ENCODE assay signal across 8 cellular contexts in the genomic region with DNA sequence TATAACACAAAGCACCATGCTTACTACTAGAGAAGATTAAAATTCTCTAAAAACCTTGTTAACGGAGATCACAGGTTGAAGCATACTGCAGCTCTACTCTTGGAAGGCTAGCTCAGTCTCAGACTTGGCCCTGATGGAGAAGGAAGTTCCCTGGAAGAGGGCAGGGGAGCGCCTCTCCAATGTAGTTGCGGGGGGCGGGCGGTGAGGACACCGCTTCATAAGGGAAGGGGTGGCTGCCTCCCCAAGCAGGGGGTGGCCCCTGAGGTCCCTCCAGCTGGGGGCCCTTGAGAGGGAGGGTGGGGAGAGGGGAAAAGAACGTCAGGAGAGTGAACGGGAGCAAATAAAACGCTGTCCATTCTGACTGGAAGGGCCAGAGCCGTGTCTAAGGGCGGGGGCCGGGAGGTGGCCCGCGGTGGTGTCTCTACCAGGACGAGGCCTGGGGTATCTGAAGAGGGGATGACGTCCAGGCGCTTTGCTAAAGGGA. TPM values are rescaled to one million over a fixed set of nuclear protein-coding genes. Genes with fewer than 3 reads are reported as not detected.
DNase-seq lines count a peak whose midpoint lies in the region; ATAC-seq and TF ChIP-seq lines count a peak whose summit lies in the region.

No MANE protein-coding gene starts in this region.

- H3F3A ChIP-seq in neural cell (ENCODE audit: insufficient read depth, low read length, poor library complexity, severe bottlenecking), result peaks cover 3% of the 10 kb centered on the region

- peak overlapping the region; percentile 96 to 100 (median 99) for H3K27ac ChIP-seq in BLaER1 treated with 17β-estradiol and CSF1 and Interleukin-3, amounts not matched to agents 10 nM and 100 nM
- H3K27ac ChIP-seq in SJCRH30 (peak overlapping the region; percentile 95), neural cell (ENCODE audit: low read length) (peak overlapping the region; percentile 96)

- no peaks in the 10 kb centered on the region for H3K9me2 ChIP-seq in neural cell (ENCODE audit: insufficient read depth, low read length)

- H4K20me1 ChIP-seq in BLaER1 treated with 17β-estradiol and CSF1 and Interleukin-3, amounts not matched to agents 10 nM and 100 nM, result peaks cover 18 to 36% (median 35%) of the 10 kb centered on the region in 11 experiments; a peak in 19 of 22 replicates
- H4K20me1 ChIP-seq in neural cell (ENCODE audit: insufficient read depth), result no peaks in the 10 kb centered on the region

- ATAC-seq in GM18873 (IDR thresholded peaks at IDR 0.05; ENCODE audit: low FRiP score, unreplicated experiment) (peak; percentile 3), HG03521 (IDR thresholded peaks at IDR 0.05; ENCODE audit: unreplicated experiment) (peak; percentile 14), GM21825 (IDR thresholded peaks at IDR 0.05; ENCODE audit: unreplicated experiment) (no peak)

- H3K9ac ChIP-seq in BLaER1 treated with 17β-estradiol and CSF1 and Interleukin-3, amounts not matched to agents 10 nM and 100 nM, result peak overlapping the region; percentile 96 to 100 (median 99)
- peak overlapping the region; percentile 97 for H3K9ac ChIP-seq in neural cell (ENCODE audit: low read length)

- TF ChIP-seq CTCF in fibroblast of mammary gland (conservative IDR thresholded peaks at IDR 0.05; ENCODE audit: control insufficient read depth, insufficient read depth, low read depth, low read length), result no peak
- no peak for TF ChIP-seq CTCF in neural cell (IDR thresholded peaks at IDR 0.05; ENCODE audit: poor library complexity, severe bottlenecking)

- H3K9me3 ChIP-seq in BLaER1 treated with 17β-estradiol and CSF1 and Interleukin-3, amounts not matched to agents 10 nM and 100 nM (replicated peaks in 1 of 11), result no peaks in the 10 kb centered on the region
- no peaks in the 10 kb centered on the region; the same call in 1 of the 2 replicates for H3K9me3 ChIP-seq in SJCRH30 (replicated peaks)
- H3K9me3 ChIP-seq in neural cell (ENCODE audit: low read length), result no peaks in the 10 kb centered on the region

- peak overlapping the region; percentile 69 to 96 (median 87) for H3K4me2 ChIP-seq in BLaER1 treated with 17β-estradiol and CSF1 and Interleukin-3, amounts not matched to agents 10 nM and 100 nM
- no peak overlapping the region for H3K4me2 ChIP-seq in neural cell (ENCODE audit: low read length)

- no peak for TF ChIP-seq RAD21 in neural cell (conservative IDR thresholded peaks at IDR 0.05)

- H2AFZ ChIP-seq in neural cell (ENCODE audit: low read depth, low read length), result peak overlapping the region; percentile 94

- no peak for TF ChIP-seq EP300 in neural cell (conservative IDR thresholded peaks at IDR 0.05; ENCODE audit: poor library complexity, severe bottlenecking)

- H3K4me1 ChIP-seq in BLaER1 treated with 17β-estradiol and CSF1 and Interleukin-3, amounts not matched to agents 10 nM and 100 nM, result peaks cover 22 to 38% (median 27%) of the 10 kb centered on the region in 10 experiments
- H3K4me1 ChIP-seq in SJCRH30, result peaks cover 11% of the 10 kb centered on the region; the same call in 1 of the 2 replicates

- H3K79me2 ChIP-seq in neural cell (replicated peaks; ENCODE audit: insufficient read depth, low read length), result peaks cover 41% of the 10 kb centered on the region

- H3K36me3 ChIP-seq in BLaER1 treated with 17β-estradiol and CSF1 and Interleukin-3, amounts not matched to agents 10 nM and 100 nM, result no peaks in the 10 kb centered on the region
- H3K36me3 ChIP-seq in SJCRH30, result no peaks in the 10 kb centered on the region
- no peaks in the 10 kb centered on the region for H3K36me3 ChIP-seq in neural cell (ENCODE audit: insufficient read depth, low read length)

- no peaks in the 10 kb centered on the region for H3K27me3 ChIP-seq in BLaER1 treated with 17β-estradiol and CSF1 and Interleukin-3, amounts not matched to agents 10 nM and 100 nM
- H3K27me3 ChIP-seq in SJCRH30 (no peaks in the 10 kb centered on the region), neural cell (ENCODE audit: insufficient read depth, low read depth, low read length) (no peaks in the 10 kb centered on the region)

- H3K4me3 ChIP-seq in BLaER1 treated with 17β-estradiol and CSF1 and Interleukin-3, amounts not matched to agents 10 nM and 100 nM, result peak overlapping the region; percentile 66 to 97 (median 90)
- H3K4me3 ChIP-seq in SJCRH30 (peak overlapping the region; percentile 94), fibroblast of mammary gland (ENCODE audit: control insufficient read depth, low read depth, low read length) (peak overlapping the region; percentile 76), neural cell (ENCODE audit: low read length) (peak overlapping the region; percentile 85)

- DNase-seq in SJCRH30 (peak; percentile 64 to 74), fibroblast of mammary gland (ENCODE audit: low read depth) (peak; percentile 45), iPS-NIHi11 (ENCODE audit: low spot score) (no peak)

TF ChIP-seq in neural cell, 6 proteins besides CTCF, POLR2A, EP300 and RAD21:
- no peak for TF ChIP-seq REST (IDR thresholded peaks at IDR 0.05; ENCODE audit: borderline replicate concordance)
- no peak for TF ChIP-seq MXI1 (conservative IDR thresholded peaks at IDR 0.05; ENCODE audit: poor library complexity, severe bottlenecking)
- no peak for TF ChIP-seq TAF1 (IDR thresholded peaks at IDR 0.05; ENCODE audit: low read depth)
- TF ChIP-seq SMC3 (conservative IDR thresholded peaks at IDR 0.05; ENCODE audit: poor library complexity), result no peak
- TF ChIP-seq EZH2 (IDR thresholded peaks at IDR 0.05; ENCODE audit: borderline replicate concordance, insufficient read depth, low read length, poor library complexity, severe bottlenecking), result no peak
- TF ChIP-seq POLR2AphosphoS5 (IDR thresholded peaks at IDR 0.05), result no peak

RNA-seq across cellular contexts. Expression of gene USP47, which starts 0.6 kb away (rescaled TPM):
- 82.1 and 98.7 TPM in 2 replicates for total RNA-seq in SJCRH30 (2014; rRNA removed; shearing (Covaris generic))
- 89.6 and 92.6 TPM in 2 replicates for polyA plus RNA-seq in neural cell
- polyA minus RNA-seq in neural cell, result 213 and 248 TPM in 2 replicates
